ENCODE assay signal across 1 cellular context in genomic region chr1:170634293-170634692, GRCh38.
TF ChIP-seq lines count a peak whose summit lies in the region.

No MANE protein-coding gene starts in this region.

TF ChIP-seq in IMR-90, 13 proteins besides CTCF, POLR2A, EP300 and RAD21 (continued from another document):
- no peak for TF ChIP-seq RFX5 (IDR thresholded peaks at IDR 0.05; ENCODE audit: low read depth, low read length)
- TF ChIP-seq MXI1 (IDR thresholded peaks at IDR 0.05; ENCODE audit: borderline replicate concordance, low read depth, low read length), result no peak
- no peak for TF ChIP-seq MAFK (IDR thresholded peaks at IDR 0.05; ENCODE audit: low read depth, low read length)
- TF ChIP-seq NFE2L2 (IDR thresholded peaks at IDR 0.05; ENCODE audit: low read depth, low read length), result no peak
- no peak for TF ChIP-seq SMC3 (IDR thresholded peaks at IDR 0.05; ENCODE audit: low read depth, low read length)
- TF ChIP-seq FOS (IDR thresholded peaks at IDR 0.05; ENCODE audit: low read depth, low read length), result peak; percentile 51; the same call in 1 of the 2 replicates
- no peak for TF ChIP-seq CHD1 (IDR thresholded peaks at IDR 0.05; ENCODE audit: low read depth, low read length)
- no peak for TF ChIP-seq USF2 (IDR thresholded peaks at IDR 0.05; ENCODE audit: low read depth, low read length)
